Comparison of ENCODE assay signal across 8 cellular contexts in genomic region chr10:118047363-118047719, GRCh38. TPM values are rescaled to one million over a fixed set of nuclear protein-coding genes. Genes with fewer than 3 reads are reported as not detected.
A peak's percentile ranks its signal among the peaks of the same experiment; 100 is the strongest.
DNase-seq lines count a peak whose midpoint lies in the region; ATAC-seq and TF ChIP-seq lines count a peak whose summit lies in the region.

No MANE protein-coding gene starts in this region.

- peaks cover 23 to 25% (median 25%) of the 10 kb centered on the region in 3 donors for H3K4me1 Mint-ChIP-seq in IgD-negative memory B cell

- ATAC-seq in mucosa of descending colon (peak; percentile 35), GM19452 (IDR thresholded peaks at IDR 0.05; ENCODE audit: unreplicated experiment) (no peak), GM18519 (IDR thresholded peaks at IDR 0.05; ENCODE audit: low FRiP score, unreplicated experiment) (no peak)

- H3K27me3 Mint-ChIP-seq in IgD-negative memory B cell: no peaks in the 10 kb centered on the region

- H3K4me3 ChIP-seq in cardiac fibroblast (replicated peaks in 1 of 2; ENCODE audit: low read depth in 2 of 2, low read length in 2 of 2) (peak overlapping the region; percentile 69 to 75), mucosa of descending colon (peak overlapping the region; percentile 65)

- intact Hi-C loops in mucosa of descending colon (cut with DNase I, micrococcal nuclease): no loop called here

- no peaks in the 10 kb centered on the region for H3K36me3 ChIP-seq in mucosa of descending colon (ENCODE audit: low read depth)

- no peaks in the 10 kb centered on the region for H3K9me3 ChIP-seq in mucosa of descending colon

- H3K4me1 ChIP-seq in mucosa of descending colon (ENCODE audit: low read depth): peaks cover 7% of the 10 kb centered on the region

- peak overlapping the region; percentile 88 to 94 (median 90) for H3K4me3 Mint-ChIP-seq in IgD-negative memory B cell

- no peaks in the 10 kb centered on the region for H3K36me3 Mint-ChIP-seq in IgD-negative memory B cell

- DNase-seq in 8988T: peak; percentile 6
- no peak for DNase-seq in cardiac fibroblast (ENCODE audit: low read depth in 2 of 2)
- DNase-seq in mucosa of descending colon: peak; percentile 16 to 56 (median 46)
- no peak for DNase-seq in activated effector memory CD4-positive, alpha-beta T cell treated with Interleukin-2 at 50 U/mL for 16 hours
- no peak for DNase-seq in RPMI8226

- H3K27ac Mint-ChIP-seq in IgD-negative memory B cell: peak overlapping the region; percentile 49 to 94 (median 84)

- H3K9me3 Mint-ChIP-seq in IgD-negative memory B cell: no peaks in the 10 kb centered on the region

- no peak for TF ChIP-seq CTCF in cardiac fibroblast (IDR thresholded peaks at IDR 0.05; ENCODE audit: low read depth, low read length)
- TF ChIP-seq CTCF in mucosa of descending colon (IDR thresholded peaks at IDR 0.05): no peak

RNA-seq across cellular contexts. Expression of gene RAB11FIP2, which starts 0.6 kb away (rescaled TPM):
- polyA plus RNA-seq in IgD-negative memory B cell: 14.3 TPM
- total RNA-seq in mucosa of descending colon: 10 to 100 TPM in 1 of 3 donors, 1 to 10 TPM in 2; 8.1 to 34.6 (median 9.8) TPM

Comparison
In these comparisons a context has a peak if more than half of its experiments do, and no peak if none do; other contexts are left out.
1. DNase-seq: peak in 8988T (single experiment) and mucosa of descending colon (3 of 3); none in cardiac fibroblast (0 of 2), activated effector memory CD4-positive, alpha-beta T cell treated with Interleukin-2 at 50 U/mL for 16 hours (single experiment) and RPMI8226 (single experiment).